In genomic region chr1:52551476-52552235, GRCh38 we compare ENCODE assay signal across 8 cellular contexts. TPM values are rescaled to one million over a fixed set of nuclear protein-coding genes. Genes with fewer than 3 reads are reported as not detected.
A peak's percentile ranks its signal among the peaks of the same experiment; 100 is the strongest.
DNase-seq lines count a peak whose midpoint lies in the region; ATAC-seq, FAIRE-seq and TF ChIP-seq lines count a peak whose summit lies in the region.

No MANE protein-coding gene starts in this region.

- TF ChIP-seq EP300 in SK-N-SH (IDR thresholded peaks at IDR 0.05; ENCODE audit: borderline replicate concordance in 1 of 2, low read depth in 1 of 2, low read length in 1 of 2), result no peak

- no peaks in the 10 kb centered on the region for H3K36me3 ChIP-seq in SK-N-SH (replicated peaks in 1 of 2; ENCODE audit: control insufficient read depth in 1 of 2, insufficient read depth in 2 of 2, low read length in 1 of 2)
- H3K36me3 ChIP-seq in PC-9 (ENCODE audit: low read depth), result no peaks in the 10 kb centered on the region
- H3K36me3 ChIP-seq in ascending aorta, result no peaks in the 10 kb centered on the region
- H3K36me3 ChIP-seq in kidney (ENCODE audit: control insufficient read depth in 1 of 2, insufficient read depth in 2 of 2, low read length in 2 of 2), result no peaks in the 10 kb centered on the region

- intact Hi-C loops in PC-9 (cut with micrococcal nuclease; ENCODE audit: unreplicated experiment), result loop anchor here (1.0 to 2.0 kb wide), 2 partner anchors 111 to 135 kb away; no protein-coding TSS in a partner anchor
- intact Hi-C loops in ascending aorta (cut with DNase I), result loop anchor here (2.0 to 10.0 kb wide), 4 partner anchors 147 to 773 kb away; partner anchors contain the start of genes COA7, LRP8, ORC1 and PRPF38A
- intact Hi-C loops in kidney (cut with DNase I), result no loop called here

- no peaks in the 10 kb centered on the region for H3K9me2 ChIP-seq in SK-N-SH
- H3K9me2 ChIP-seq in PC-9 (ENCODE audit: insufficient read depth), result no peaks in the 10 kb centered on the region

- 11% methylated on average over 20 of the region's 20 CpGs for WGBS in SK-N-SH (ENCODE audit: low lambda C conversion rate)

- H4K20me1 ChIP-seq in SK-N-SH (ENCODE audit: insufficient read depth) (peaks cover 38% of the 10 kb centered on the region), PC-9 (ENCODE audit: insufficient read depth) (peaks cover 17% of the 10 kb centered on the region; the same call in 1 of the 2 replicates)

- H2AFZ ChIP-seq in SK-N-SH (ENCODE audit: low read depth) (no peak overlapping the region), PC-9 (peak overlapping the region; percentile 95)

- H3K4me1 ChIP-seq in SK-N-SH (ENCODE audit: control insufficient read depth in 1 of 2, insufficient read depth in 2 of 2, low read depth in 1 of 2, low read length in 1 of 2) (peaks cover 0 to 11% of the 10 kb centered on the region in 2 experiments), PC-9 (replicated peaks; ENCODE audit: insufficient read depth) (peaks cover 30% of the 10 kb centered on the region), ascending aorta (peaks cover 4 to 5% of the 10 kb centered on the region in 2 donors), kidney (ENCODE audit: control insufficient read depth in 1 of 2, insufficient read depth in 1 of 2, low read depth in 1 of 2, low read length in 2 of 2) (peaks cover 0 to 3% of the 10 kb centered on the region in 2 donors)

- H3K79me2 ChIP-seq in SK-N-SH (ENCODE audit: insufficient read depth) (peaks cover 71% of the 10 kb centered on the region), PC-9 (ENCODE audit: low read depth) (peaks cover 60% of the 10 kb centered on the region)

- CTCF ChIA-PET in SK-N-SH (lab: Yijun Ruan, JAX), result interaction anchor here (1.2 kb wide), 1 partner anchor 135 kb away, joined by 4 read pairs; no protein-coding TSS in a partner anchor
- CTCF ChIA-PET in PC-9 (lab: Charles Lee), result interaction anchor here (0.6 kb wide), 1 partner anchor 39 kb away, joined by 3 read pairs; no protein-coding TSS in a partner anchor

- H3K27ac ChIP-seq in SK-N-SH (ENCODE audit: low read depth in 2 of 2, low read length in 1 of 2) (peak overlapping the region; percentile 84 to 95), PC-9 (peak overlapping the region; percentile 79), ascending aorta (peak overlapping the region; percentile 86 to 92), kidney (ENCODE audit: low read depth in 2 of 2, low read length in 2 of 2) (peak overlapping the region; percentile 86 to 94)

- H3K27me3 ChIP-seq in SK-N-SH (ENCODE audit: insufficient read depth) (no peaks in the 10 kb centered on the region), PC-9 (ENCODE audit: insufficient read depth, low read depth) (no peaks in the 10 kb centered on the region), ascending aorta (no peaks in the 10 kb centered on the region)

- ATAC-seq in SK-N-SH treated with all-trans-retinoic acid at 6 μM for 48 hours (no peak), HG03196 (IDR thresholded peaks at IDR 0.05; ENCODE audit: unreplicated experiment) (no peak)

- no peak for TF ChIP-seq RAD21 in SK-N-SH (IDR thresholded peaks at IDR 0.05; ENCODE audit: low read length)

- H3K4me3 ChIP-seq in SK-N-SH (ENCODE audit: low read depth in 2 of 2, low read length in 1 of 2) (peak overlapping the region; percentile 89 to 95), PC-9 (peak overlapping the region; percentile 66), ascending aorta (peak overlapping the region; percentile 94 to 98), kidney (ENCODE audit: low read length in 2 of 2) (peak overlapping the region; percentile 80 to 96)

- BruUV-seq in PC-9 (replicated peaks; lab: Mats Ljungman, UMichigan), result TSS peak; percentile 53

- FAIRE-seq in kidney (lab: Jason Lieb, UNC), result no peak

- H3F3A ChIP-seq in SK-N-SH (replicated peaks; ENCODE audit: insufficient read depth) (peaks cover 18% of the 10 kb centered on the region), PC-9 (ENCODE audit: insufficient read depth, low read depth) (peaks cover 18% of the 10 kb centered on the region)

- H3K9me3 ChIP-seq in SK-N-SH (no peaks in the 10 kb centered on the region), PC-9 (ENCODE audit: insufficient read depth, low read depth) (no peaks in the 10 kb centered on the region; the same call in 1 of the 2 replicates), ascending aorta (no peaks in the 10 kb centered on the region), kidney (ENCODE audit: control insufficient read depth in 1 of 2, low read length in 2 of 2) (no peaks in the 10 kb centered on the region)

- H3K4me2 ChIP-seq in SK-N-SH (peak overlapping the region; percentile 78), PC-9 (peak overlapping the region; percentile 97)

- DNase-seq in SK-N-SH (no peak), PC-9 (no peak), ascending aorta (ENCODE audit: low spot score in 2 of 2) (no peak), kidney (no peak), NCI-H1092 treated with DMSO at 0.1 percent for 48 hours (lab: John Stamatoyannopoulos, UW) (no peak)
- peak; percentile 27 to 39 for DNase-seq in stimulated activated CD4-positive, alpha-beta T cell treated with anti-CD3 and anti-CD28 coated beads, Interleukin-4, amount 100 ng/mL, for 4 hours

- TF ChIP-seq CTCF in SK-N-SH (IDR thresholded peaks at IDR 0.05) (no peak), PC-9 (conservative IDR thresholded peaks at IDR 0.05) (no peak), ascending aorta (IDR thresholded peaks at IDR 0.05) (no peak), kidney (IDR thresholded peaks at IDR 0.05; ENCODE audit: borderline replicate concordance, extremely low read depth, insufficient read depth) (no peak)

- H3K9ac ChIP-seq in SK-N-SH, result peak overlapping the region; percentile 93
- peak overlapping the region; percentile 87 to 90 for H3K9ac ChIP-seq in kidney (ENCODE audit: low read length in 2 of 2)

- POLR2A ChIA-PET in SK-N-SH (lab: Yijun Ruan, JAX), result no interaction called here
- POLR2A ChIA-PET in PC-9 (lab: Charles Lee; ENCODE audit: unreplicated experiment), result no interaction called here

TF ChIP-seq in SK-N-SH, 30 proteins besides CTCF, POLR2A, EP300 and RAD21 (continues in another document):
- TF ChIP-seq NRF1 (IDR thresholded peaks at IDR 0.05; ENCODE audit: low read depth, low read length) (no peak), NFIC (IDR thresholded peaks at IDR 0.05; ENCODE audit: borderline replicate concordance) (no peak)

TF ChIP-seq in SK-N-SH treated with all-trans-retinoic acid at 6 μM for 48 hours, 23 proteins besides CTCF, POLR2A, EP300 and RAD21:
- TF ChIP-seq GLIS3 (CRISPR knock-in tag; IDR thresholded peaks at IDR 0.05) (no peak), TCF4 (CRISPR knock-in tag; IDR thresholded peaks at IDR 0.05; ENCODE audit: borderline replicate concordance) (no peak), ZNF70 (CRISPR knock-in tag; IDR thresholded peaks at IDR 0.05) (no peak), PATZ1 (CRISPR knock-in tag; IDR thresholded peaks at IDR 0.05; ENCODE audit: borderline replicate concordance) (no peak), RARB (CRISPR knock-in tag; IDR thresholded peaks at IDR 0.05) (no peak), ZNF8 (CRISPR knock-in tag; IDR thresholded peaks at IDR 0.05) (no peak), ZNF565 (CRISPR knock-in tag; conservative IDR thresholded peaks at IDR 0.05; ENCODE audit: low read depth) (no peak), CSDC2 (CRISPR knock-in tag; IDR thresholded peaks at IDR 0.05) (no peak), OSR1 (CRISPR knock-in tag; IDR thresholded peaks at IDR 0.05) (no peak), PPARA (CRISPR knock-in tag; IDR thresholded peaks at IDR 0.05; ENCODE audit: borderline replicate concordance) (no peak), SNAI2 (CRISPR knock-in tag; IDR thresholded peaks at IDR 0.05) (no peak)
TF ChIP-seq in SK-N-SH treated with all-trans-retinoic acid at 6 μM for 48 hours: peak in this region for 0.

RNA-seq across cellular contexts. Expression of gene TUT4, which starts 1.2 kb away (rescaled TPM):
- 27.2 and 28.3 TPM in 2 replicates for polyA plus RNA-seq in SK-N-SH (2012; rRNA removed)
- polyA plus RNA-seq in SK-N-SH (2012; cell fraction: cytosol; rRNA removed), result 17.6 and 18.1 TPM in 2 replicates
- polyA plus RNA-seq in SK-N-SH (2012; cell fraction: nucleus; rRNA removed), result 123 and 132 TPM in 2 replicates
- 76.8 and 78.3 TPM in 2 replicates for total RNA-seq in PC-9 (2021)
- 36.2 TPM for total RNA-seq in ascending aorta
- total RNA-seq in kidney, result 47.8 TPM
- 19.7 TPM for polyA plus RNA-seq in kidney (ENCODE audit: insufficient read depth, low read depth, low replicate concordance)

RNA-seq across cellular contexts. Expression of gene GPX7, which starts 50.5 kb away (rescaled TPM):
- polyA plus RNA-seq in SK-N-SH (2012; rRNA removed) (5.7 and 6.2 TPM in 2 replicates), kidney (ENCODE audit: insufficient read depth, low read depth, low replicate concordance) (14.3 TPM)
- polyA plus RNA-seq in SK-N-SH (2012; cell fraction: cytosol; rRNA removed), result 4.4 and 6.3 TPM in 2 replicates
- 2.7 and 2.9 TPM in 2 replicates for polyA plus RNA-seq in SK-N-SH (2012; cell fraction: nucleus; rRNA removed)
- total RNA-seq in PC-9 (2021) (0.43 TPM in 1 of 2 replicates, not detected in the other), ascending aorta (6.3 TPM), kidney (9.7 TPM)

Comparison
In these comparisons a context has a peak if more than half of its experiments do, and no peak if none do; other contexts are left out.
1. DNase-seq: peak in stimulated activated CD4-positive, alpha-beta T cell treated with anti-CD3 and anti-CD28 coated beads, Interleukin-4, amount 100 ng/mL, for 4 hours (2 of 2); none in SK-N-SH (single experiment), PC-9 (0 of 2), ascending aorta (0 of 2), kidney (single experiment) and NCI-H1092 treated with DMSO at 0.1 percent for 48 hours (single experiment).
2. Peak in every context shown above with its lines, with median percentiles within 50 percentile points of each other: H3K27ac ChIP-seq and H3K4me3 ChIP-seq.